16 cellular contexts compared by ENCODE assay signal in genomic region chr4:59608466-59608865, GRCh38.
DNase-seq lines count a peak whose midpoint lies in the region; ATAC-seq and TF ChIP-seq lines count a peak whose summit lies in the region.
"Had no signal": no experiment of that assay in that cellular context is flagged by ENCODE, and none has a peak within 500 bp of the region (broad histone marks: within the 10 kb centered on the region; RNA-seq: fewer than 3 reads in every experiment).

No MANE protein-coding gene starts in this region.

- intact Hi-C loops in Caco-2 (cut with micrococcal nuclease; ENCODE audit: unreplicated experiment) = no loop called here

- peaks cover 5% of the 10 kb centered on the region for H3K27me3 Mint-ChIP-seq in Caco-2 (ENCODE audit: insufficient read depth, unreplicated experiment)

- no peak overlapping the region for H3K27ac Mint-ChIP-seq in Caco-2 (ENCODE audit: unreplicated experiment)
- H3K27ac Mint-ChIP-seq: CD14-positive monocyte had no signal

- DNase-seq in AG08395 (ENCODE audit: low spot score) (peak; percentile 2), RWPE2 (ENCODE audit: low spot score) (no peak), choroid plexus epithelial cell (ENCODE audit: low read depth) (peak; percentile 59), kidney tubule cell (ENCODE audit: low spot score) (peak; percentile 13), HT-29 (ENCODE audit: low spot score) (no peak), mucosa of gallbladder (ENCODE audit: low spot score) (no peak), Caco-2 (no peak)
- DNase-seq: COR-L47, GOT3, KBM-7, NCI-H1092, NCI-H2107, NCI-H510A, SJCRH30 had no signal

- H3K4me3 Mint-ChIP-seq in Caco-2 (ENCODE audit: unreplicated experiment) = no peak overlapping the region
- H3K4me3 Mint-ChIP-seq: CD14-positive monocyte had no signal

- H3K36me3 Mint-ChIP-seq in Caco-2 (ENCODE audit: insufficient read depth, unreplicated experiment) = no peaks in the 10 kb centered on the region
- H3K36me3 Mint-ChIP-seq: CD14-positive monocyte had no signal

- no peaks in the 10 kb centered on the region for H3K27me3 ChIP-seq in RWPE2 (ENCODE audit: insufficient read depth, poor library complexity, severe bottlenecking)
- no peaks in the 10 kb centered on the region for H3K27me3 ChIP-seq in Caco-2 (replicated peaks; ENCODE audit: control insufficient read depth, insufficient read depth, low read length)
- H3K27me3 ChIP-seq: SJCRH30 had no signal

- no TSS peak for BruUV-seq in Caco-2 (replicated peaks; lab: Mats Ljungman, UMichigan)

- H3K36me3 ChIP-seq in RWPE2 (ENCODE audit: low read depth) (0 out of 2 replicates have a peak, but pooled peaks cover 2% of the 10 kb centered on the region), Caco-2 (ENCODE audit: control insufficient read depth, insufficient read depth, low read length) (no peaks in the 10 kb centered on the region)
- H3K36me3 ChIP-seq: SJCRH30 had no signal

- H3K4me1 Mint-ChIP-seq in Caco-2 (ENCODE audit: low read depth, unreplicated experiment) = no peaks in the 10 kb centered on the region

- no peak for TF ChIP-seq CTCF in RWPE2 (IDR thresholded peaks at IDR 0.05; ENCODE audit: poor library complexity, severe bottlenecking)
- TF ChIP-seq CTCF in choroid plexus epithelial cell (conservative IDR thresholded peaks at IDR 0.05; ENCODE audit: low read depth, low read length) = no peak
- no peak for TF ChIP-seq CTCF in Caco-2 (IDR thresholded peaks at IDR 0.05; ENCODE audit: insufficient read depth in 1 of 2, low read depth in 1 of 2, low read length in 1 of 2, severe bottlenecking in 1 of 2, unreplicated experiment in 1 of 2)

- POLR2A ChIA-PET in Caco-2 (lab: Charles Lee) = no interaction called here

- peak overlapping the region; percentile 45 for H3K27ac ChIP-seq in RWPE2 (ENCODE audit: poor library complexity, severe bottlenecking)
- H3K27ac ChIP-seq: SJCRH30 had no signal

- ATAC-seq in RWPE2 (ENCODE audit: low read depth) (peak; percentile 85), HG02588 (IDR thresholded peaks at IDR 0.05; ENCODE audit: unreplicated experiment) (no peak)

- CTCF ChIA-PET in Caco-2 (lab: Charles Lee) = no interaction called here

- H3K4me1 ChIP-seq in RWPE2 (ENCODE audit: insufficient read depth, poor library complexity, severe bottlenecking) (peaks cover 27% of the 10 kb centered on the region), Caco-2 (no peaks in the 10 kb centered on the region)
- H3K4me1 ChIP-seq: SJCRH30 had no signal

- H3K9me3 Mint-ChIP-seq in Caco-2 (ENCODE audit: unreplicated experiment) = no peaks in the 10 kb centered on the region
- H3K9me3 Mint-ChIP-seq: CD14-positive monocyte had no signal

- H3K9me3 ChIP-seq in RWPE2 (ENCODE audit: severe bottlenecking) (no peaks in the 10 kb centered on the region), Caco-2 (no peaks in the 10 kb centered on the region)
- H3K9me3 ChIP-seq: SJCRH30 had no signal

- no peak overlapping the region for H3K4me3 ChIP-seq in RWPE2 (ENCODE audit: severe bottlenecking)
- H3K4me3 ChIP-seq in choroid plexus epithelial cell (ENCODE audit: low read depth, low read length) = no peak overlapping the region
- H3K4me3 ChIP-seq in Caco-2 (ENCODE audit: low read depth, low read length) = no peak overlapping the region
- H3K4me3 ChIP-seq: SJCRH30 had no signal

Comparison
In these comparisons a context has a peak if more than half of its experiments do, and no peak if none do; other contexts are left out.
1. DNase-seq: peak in AG08395 (single experiment), choroid plexus epithelial cell (single experiment) and kidney tubule cell (single experiment); none in RWPE2 (single experiment), HT-29 (single experiment), mucosa of gallbladder (single experiment) and Caco-2 (0 of 2).